Comparison of ENCODE assay signal across 12 cellular contexts in genomic region chr7:92790987-92791386, GRCh38. TPM values are rescaled to one million over a fixed set of nuclear protein-coding genes. Genes with fewer than 3 reads are reported as not detected.
DNase-seq lines count a peak whose midpoint lies in the region; ATAC-seq and TF ChIP-seq lines count a peak whose summit lies in the region.
"Had no signal": no experiment of that assay in that cellular context is flagged by ENCODE, and none has a peak within 500 bp of the region (broad histone marks: within the 10 kb centered on the region; RNA-seq: fewer than 3 reads in every experiment).

No MANE protein-coding gene starts in this region.

- intact Hi-C loops in CD4-positive, alpha-beta T cell (cut with DNase I, micrococcal nuclease), result no loop called here

- H3K27me3 ChIP-seq in RWPE2 (ENCODE audit: insufficient read depth, poor library complexity, severe bottlenecking) (no peaks in the 10 kb centered on the region), smooth muscle cell (ENCODE audit: low read depth) (no peaks in the 10 kb centered on the region)
- H3K27me3 ChIP-seq in CD4-positive, alpha-beta T cell (ENCODE audit: control insufficient read depth, insufficient read depth, low read length), result no peaks in the 10 kb centered on the region

- H3K9me3 ChIP-seq in RWPE2 (ENCODE audit: severe bottlenecking), result peaks cover 7% of the 10 kb centered on the region
- no peaks in the 10 kb centered on the region for H3K9me3 ChIP-seq in smooth muscle cell (replicated peaks; ENCODE audit: low read depth)
- peaks cover 9% of the 10 kb centered on the region for H3K9me3 ChIP-seq in CD4-positive, alpha-beta T cell (ENCODE audit: control insufficient read depth, low read length)

- no peaks in the 10 kb centered on the region for H3K27me3 Mint-ChIP-seq in activated CD8-positive, alpha-beta T cell treated with anti-CD3 and anti-CD28 coated beads, Interleukin-2, amount 10 ng/mL, durations not matched to agents 7 days and 5 days (ENCODE audit: low read depth)
- no peaks in the 10 kb centered on the region for H3K27me3 Mint-ChIP-seq in CD4-positive, alpha-beta T cell
- H3K27me3 Mint-ChIP-seq: stimulated activated memory B cell treated with anti-CD40 and anti-IgM and Interleukin-4, amounts not matched to agents 10 μg/mL and 1 μg/mL and 100 μg/mL, for 72 hours had no signal

- no peak for TF ChIP-seq CTCF in RWPE2 (IDR thresholded peaks at IDR 0.05; ENCODE audit: poor library complexity, severe bottlenecking)
- TF ChIP-seq CTCF in smooth muscle cell (IDR thresholded peaks at IDR 0.05; ENCODE audit: borderline replicate concordance, insufficient read depth, poor library complexity, severe bottlenecking), result no peak
- TF ChIP-seq CTCF in CD4-positive, alpha-beta T cell (IDR thresholded peaks at IDR 0.05), result no peak

- peaks cover 43% of the 10 kb centered on the region for H3K4me1 Mint-ChIP-seq in activated CD8-positive, alpha-beta T cell treated with anti-CD3 and anti-CD28 coated beads, Interleukin-2, amount 10 ng/mL, durations not matched to agents 7 days and 5 days (ENCODE audit: low read depth)
- H3K4me1 Mint-ChIP-seq in CD4-positive, alpha-beta T cell (ENCODE audit: low read depth), result peaks cover 10% of the 10 kb centered on the region

- DNase-seq in HCEC 1CT, result peak; percentile 77
- DNase-seq in RWPE2 (ENCODE audit: low spot score), result no peak
- DNase-seq in fibroblast of peridontal ligament (ENCODE audit: extremely low read depth), result peak; percentile 75
- no peak for DNase-seq in smooth muscle cell (lab: John Stamatoyannopoulos, UW; ENCODE audit: unreplicated experiment)
- no peak for DNase-seq in activated CD8-positive, alpha-beta T cell treated with anti-CD3 and anti-CD28 coated beads, Interleukin-2, amount 10 ng/mL, durations not matched to agents 7 days and 5 days
- no peak for DNase-seq in activated CD4-positive, alpha-beta T cell treated with anti-CD3 and anti-CD28 coated beads for 1 hour
- DNase-seq in T-helper 1 cell, result no peak
- DNase-seq in CD4-positive, alpha-beta T cell, result no peak
- DNase-seq: NCI-H187; NK-92 treated with Interleukin-12 subunit alpha and Interleukin-12 subunit beta, amount 100 ng/mL, for 24 hours had no signal

- H3K4me1 ChIP-seq in RWPE2 (ENCODE audit: insufficient read depth, poor library complexity, severe bottlenecking) (peaks cover 42% of the 10 kb centered on the region), smooth muscle cell (ENCODE audit: low read depth) (peaks cover 24% of the 10 kb centered on the region)

- H3K27ac ChIP-seq in RWPE2 (ENCODE audit: poor library complexity, severe bottlenecking), result peak overlapping the region; percentile 49
- H3K27ac ChIP-seq in smooth muscle cell (ENCODE audit: low read depth), result peak overlapping the region; percentile 35
- no peak overlapping the region for H3K27ac ChIP-seq in CD4-positive, alpha-beta T cell (ENCODE audit: low read depth, low read length)

- 0 out of 3 replicates have a peak, but pooled peaks have one; percentile 30 for ATAC-seq in RWPE2 (ENCODE audit: low read depth)
- ATAC-seq in activated CD8-positive, alpha-beta T cell treated with anti-CD3 and anti-CD28 coated beads, Interleukin-2, amount 10 ng/mL, durations not matched to agents 7 days and 5 days, result no peak
- ATAC-seq in CD4-positive, alpha-beta T cell (ENCODE audit: poor library complexity), result no peak
- ATAC-seq: stimulated activated memory B cell treated with anti-CD40 and anti-IgM and Interleukin-4, amounts not matched to agents 10 μg/mL and 1 μg/mL and 100 μg/mL, for 72 hours had no signal

- no peak overlapping the region for H3K9ac ChIP-seq in smooth muscle cell (ENCODE audit: low read depth)

- H3K4me3 ChIP-seq in RWPE2 (ENCODE audit: severe bottlenecking) (no peak overlapping the region), smooth muscle cell (no peak overlapping the region)

- peaks cover 70% of the 10 kb centered on the region for H3K36me3 Mint-ChIP-seq in activated CD8-positive, alpha-beta T cell treated with anti-CD3 and anti-CD28 coated beads, Interleukin-2, amount 10 ng/mL, durations not matched to agents 7 days and 5 days (ENCODE audit: low read depth)
- H3K36me3 Mint-ChIP-seq in CD4-positive, alpha-beta T cell (ENCODE audit: low read depth), result peaks cover 18% of the 10 kb centered on the region

- no peak overlapping the region for H2AFZ ChIP-seq in smooth muscle cell (ENCODE audit: low read depth)

- H3K4me2 ChIP-seq in smooth muscle cell, result peak overlapping the region; percentile 15

- H3K79me2 ChIP-seq in smooth muscle cell (ENCODE audit: low read depth), result peaks cover 99% of the 10 kb centered on the region

- peaks cover 24% of the 10 kb centered on the region for H3K36me3 ChIP-seq in RWPE2 (ENCODE audit: low read depth)
- no peaks in the 10 kb centered on the region for H3K36me3 ChIP-seq in smooth muscle cell (ENCODE audit: low read depth)

- no peak overlapping the region for H3K4me3 Mint-ChIP-seq in activated CD8-positive, alpha-beta T cell treated with anti-CD3 and anti-CD28 coated beads, Interleukin-2, amount 10 ng/mL, durations not matched to agents 7 days and 5 days
- H3K4me3 Mint-ChIP-seq in CD4-positive, alpha-beta T cell, result no peak overlapping the region
- H3K4me3 Mint-ChIP-seq: neural crest cell; stimulated activated memory B cell treated with anti-CD40 and anti-IgM and Interleukin-4, amounts not matched to agents 10 μg/mL and 1 μg/mL and 100 μg/mL, for 72 hours had no signal

- H3K27ac Mint-ChIP-seq in activated CD8-positive, alpha-beta T cell treated with anti-CD3 and anti-CD28 coated beads, Interleukin-2, amount 10 ng/mL, durations not matched to agents 7 days and 5 days, result no peak overlapping the region
- H3K27ac Mint-ChIP-seq in CD4-positive, alpha-beta T cell, result no peak overlapping the region
- H3K27ac Mint-ChIP-seq: stimulated activated memory B cell treated with anti-CD40 and anti-IgM and Interleukin-4, amounts not matched to agents 10 μg/mL and 1 μg/mL and 100 μg/mL, for 72 hours had no signal

- WGBS in smooth muscle cell (ENCODE audit: low lambda C conversion rate), result 59% methylated on average over 1 of the region's 1 CpG

- H4K20me1 ChIP-seq in smooth muscle cell (ENCODE audit: low read depth), result peaks cover 62% of the 10 kb centered on the region

- POLR2A ChIA-PET in activated CD8-positive, alpha-beta T cell treated with anti-CD3 and anti-CD28 coated beads, Interleukin-2, amount 10 ng/mL, durations not matched to agents 7 days and 5 days (lab: Charles Lee), result no interaction called here
- POLR2A ChIA-PET in CD4-positive, alpha-beta T cell (lab: Charles Lee), result no interaction called here

- peaks cover 8% of the 10 kb centered on the region for H3F3A ChIP-seq in smooth muscle cell (ENCODE audit: low read depth)

- peaks cover 32% of the 10 kb centered on the region for H3K9me3 Mint-ChIP-seq in activated CD8-positive, alpha-beta T cell treated with anti-CD3 and anti-CD28 coated beads, Interleukin-2, amount 10 ng/mL, durations not matched to agents 7 days and 5 days (ENCODE audit: insufficient read depth)
- peaks cover 5% of the 10 kb centered on the region for H3K9me3 Mint-ChIP-seq in CD4-positive, alpha-beta T cell

- CTCF ChIA-PET in activated CD8-positive, alpha-beta T cell treated with anti-CD3 and anti-CD28 coated beads, Interleukin-2, amount 10 ng/mL, durations not matched to agents 7 days and 5 days (lab: Charles Lee), result no interaction called here
- CTCF ChIA-PET in CD4-positive, alpha-beta T cell (lab: Charles Lee), result interaction anchor here (5.1 kb wide), 1 partner anchor 42 kb away, joined by 18 read pairs; no protein-coding TSS in a partner anchor

RNA-seq across cellular contexts. Expression of gene CDK6, which starts 45.4 kb away (rescaled TPM):
- total RNA-seq in smooth muscle cell, result 99.2 and 118 TPM in 2 replicates
- 26.7 and 34.2 TPM in 2 replicates for polyA plus RNA-seq in smooth muscle cell
- total RNA-seq in activated CD8-positive, alpha-beta T cell treated with anti-CD3 and anti-CD28 coated beads, Interleukin-2, amount 10 ng/mL, durations not matched to agents 7 days and 5 days, result 100 to 1,000 TPM; 159 to 160 TPM
- total RNA-seq in CD4-positive, alpha-beta T cell, result 10 to 100 TPM; 13.0 to 13.7 TPM

Comparison
In these comparisons a context has a peak if more than half of its experiments do, and no peak if none do; other contexts are left out.
1. DNase-seq: peak in HCEC 1CT (single experiment) and fibroblast of peridontal ligament (single experiment); none in RWPE2 (single experiment), smooth muscle cell (single experiment), activated CD8-positive, alpha-beta T cell treated with anti-CD3 and anti-CD28 coated beads, Interleukin-2, amount 10 ng/mL, durations not matched to agents 7 days and 5 days (single experiment), activated CD4-positive, alpha-beta T cell treated with anti-CD3 and anti-CD28 coated beads for 1 hour (single experiment), T-helper 1 cell (0 of 5) and CD4-positive, alpha-beta T cell (0 of 10).